In genomic region chr6:33633462-33634158, GRCh38 we compare ENCODE assay signal across 8 cellular contexts. TPM values are rescaled to one million over a fixed set of nuclear protein-coding genes. Genes with fewer than 3 reads are reported as not detected.
A peak's percentile ranks its signal among the peaks of the same experiment; 100 is the strongest.
DNase-seq lines count a peak whose midpoint lies in the region; ATAC-seq lines count a peak whose summit lies in the region.

No MANE protein-coding gene starts in this region.

- no peak overlapping the region for H3K27ac Mint-ChIP-seq in stimulated activated naive CD8-positive, alpha-beta T cell treated with anti-CD3 and anti-CD28 coated beads, Interleukin-15, amount 100 ng/mL, for 72 hours

- WGBS in esophagus, 2 donors, result 1% methylated on average over 38 to 86 of the region's 86 CpGs

- H3K4me1 Mint-ChIP-seq in stimulated activated naive CD8-positive, alpha-beta T cell treated with anti-CD3 and anti-CD28 coated beads, Interleukin-15, amount 100 ng/mL, for 72 hours, result peaks cover 69% of the 10 kb centered on the region

- ATAC-seq in HG02759 (IDR thresholded peaks at IDR 0.05; ENCODE audit: unreplicated experiment), result peak; percentile 74
- peak; percentile 84 for ATAC-seq in stimulated activated naive CD8-positive, alpha-beta T cell treated with anti-CD3 and anti-CD28 coated beads, Interleukin-15, amount 100 ng/mL, for 72 hours

- no peaks in the 10 kb centered on the region for H3K27me3 Mint-ChIP-seq in stimulated activated naive CD8-positive, alpha-beta T cell treated with anti-CD3 and anti-CD28 coated beads, Interleukin-15, amount 100 ng/mL, for 72 hours

- H3K4me3 ChIP-seq in GM08714 (ENCODE audit: low read length) (peak overlapping the region; percentile 47; the same call in 1 of the 2 replicates), esophagus (ENCODE audit: low read depth in 1 of 2, low read length in 2 of 2) (peak overlapping the region; percentile 32 to 45)

- no peaks in the 10 kb centered on the region for H3K9me3 ChIP-seq in esophagus (ENCODE audit: control insufficient read depth in 2 of 2, insufficient read depth in 1 of 2, low read depth in 1 of 2, low read length in 1 of 2)

- no peaks in the 10 kb centered on the region for H3K27me3 ChIP-seq in esophagus (ENCODE audit: control insufficient read depth in 1 of 2, insufficient read depth in 2 of 2, low read length in 2 of 2)

- H3K4me3 Mint-ChIP-seq in stimulated activated naive CD8-positive, alpha-beta T cell treated with anti-CD3 and anti-CD28 coated beads, Interleukin-15, amount 100 ng/mL, for 72 hours, result peak overlapping the region; percentile 74 to 84

- no peaks in the 10 kb centered on the region for H3K36me3 ChIP-seq in esophagus (ENCODE audit: control insufficient read depth in 2 of 2, insufficient read depth in 2 of 2, low read length in 1 of 2)

- H3K4me1 ChIP-seq in esophagus (ENCODE audit: control insufficient read depth in 2 of 2, insufficient read depth in 2 of 2, low read length in 1 of 2), result peaks cover 15 to 23% of the 10 kb centered on the region in 2 donors

- peak overlapping the region in 1 of 2 donors; percentile 72 for H3K27ac ChIP-seq in esophagus (ENCODE audit: low read depth in 2 of 2, low read length in 1 of 2)

- peak; percentile 46 for DNase-seq in NCI-H460 (ENCODE audit: extremely low read depth, low read depth)
- peak; percentile 51 for DNase-seq in activated T-cell treated with anti-CD3 and anti-CD28 coated beads for 4 hours
- DNase-seq in myocyte (ENCODE audit: low read depth), result peak; percentile 68
- DNase-seq in stimulated activated naive CD8-positive, alpha-beta T cell treated with anti-CD3 and anti-CD28 coated beads, Interleukin-15, amount 100 ng/mL, for 72 hours, result peak; percentile 39 to 43
- no peak for DNase-seq in foreskin melanocyte

- no peaks in the 10 kb centered on the region for H3K9me3 Mint-ChIP-seq in stimulated activated naive CD8-positive, alpha-beta T cell treated with anti-CD3 and anti-CD28 coated beads, Interleukin-15, amount 100 ng/mL, for 72 hours

RNA-seq across cellular contexts. Expression of gene ITPR3, which starts 12.5 kb away (rescaled TPM):
- 31.9 and 38.9 TPM in 2 replicates for total RNA-seq in NCI-H460 (2014; rRNA removed; shearing (Covaris generic))
- 50.0 and 52.2 TPM in 2 replicates for polyA plus RNA-seq in NCI-H460 (2014; cell fraction: nucleus; rRNA removed)
- polyA plus RNA-seq in esophagus, result 10 to 100 TPM; 11.9 to 15.0 TPM
- 15.7 and 17.3 TPM in 2 replicates for total RNA-seq in myocyte
- polyA plus RNA-seq in myocyte (2012), result 87.4 TPM

RNA-seq across cellular contexts. Expression of gene BAK1, which starts 53.5 kb away (rescaled TPM):
- total RNA-seq in NCI-H460 (2014; rRNA removed; shearing (Covaris generic)), result 13.2 and 14.6 TPM in 2 replicates
- 16.7 and 17.7 TPM in 2 replicates for polyA plus RNA-seq in NCI-H460 (2014; cell fraction: nucleus; rRNA removed)
- polyA plus RNA-seq in esophagus, result 10 to 100 TPM; 20.4 to 22.6 TPM
- 23.9 and 27.3 TPM in 2 replicates for total RNA-seq in myocyte
- 41.2 TPM for polyA plus RNA-seq in myocyte (2012)
